In the genomic region with DNA sequence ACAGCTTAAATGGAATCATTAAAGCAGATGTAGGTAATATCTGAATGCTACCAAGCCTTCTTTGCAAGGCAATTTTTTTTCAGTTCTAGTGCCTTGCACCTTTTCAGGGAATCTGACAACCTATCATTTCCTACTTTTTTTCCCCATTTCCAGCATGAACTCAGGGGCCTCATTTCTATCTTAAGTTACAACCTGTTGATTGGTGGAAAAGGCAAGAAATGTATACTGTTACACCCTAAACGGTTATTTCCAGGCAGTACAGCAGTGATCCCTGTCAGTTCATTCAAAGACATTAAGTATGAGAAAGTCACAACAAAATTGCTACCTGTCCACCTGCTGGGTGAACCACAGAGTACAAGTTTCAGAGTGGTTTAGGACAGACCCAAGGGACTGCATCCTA, we compare ENCODE assay signal across 34 cellular contexts.
"Had no signal": no experiment of that assay in that cellular context is flagged by ENCODE, and none has a peak within 500 bp of the region (broad histone marks: within the 10 kb centered on the region; RNA-seq: fewer than 3 reads in every experiment).

No MANE protein-coding gene starts in this region.

- FAIRE-seq: colon, endometrium, endothelial cell of umbilical vein had no signal

- H3K27ac ChIP-seq: adrenal gland, body of pancreas, esophagus squamous epithelium, heart left ventricle, WERI-Rb-1 had no signal

- H3K4me3 ChIP-seq: adrenal gland, body of pancreas, esophagus squamous epithelium, heart left ventricle had no signal

- H3K27me3 ChIP-seq: adrenal gland, body of pancreas, esophagus squamous epithelium, heart left ventricle had no signal

- H3K27me3 Mint-ChIP-seq: activated B cell treated with CpG ODN at 0.5 μM for 24 hours; activated CD4-positive, alpha-beta memory T cell treated with anti-CD3 and anti-CD28 coated beads for 36 hours; activated CD4-positive, alpha-beta T cell treated with anti-CD3 and anti-CD28 coated beads for 36 hours; activated CD4-positive, alpha-beta T cell treated with anti-CD3 and anti-CD28 coated beads, Interleukin-2, amount 10 ng/mL, durations not matched to agents 24 days and 14 days; activated naive CD4-positive, alpha-beta T cell treated with anti-CD3 and anti-CD28 coated beads, Interleukin-2, amount 50 U/mL, for 24 hours; effector memory CD8-positive, alpha-beta T cell had no signal

- H3K4me3 Mint-ChIP-seq: activated B cell treated with CpG ODN at 0.5 μM for 24 hours; activated CD4-positive, alpha-beta memory T cell treated with anti-CD3 and anti-CD28 coated beads for 36 hours; activated CD4-positive, alpha-beta T cell treated with anti-CD3 and anti-CD28 coated beads for 36 hours; activated CD4-positive, alpha-beta T cell treated with anti-CD3 and anti-CD28 coated beads, Interleukin-2, amount 10 ng/mL, durations not matched to agents 24 days and 14 days; activated CD8-positive, alpha-beta memory T cell treated with anti-CD3 and anti-CD28 coated beads, Interleukin-2, amount 10 ng/mL, durations not matched to agents 7 days and 5 days; activated CD8-positive, alpha-beta T cell treated with anti-CD3 and anti-CD28 coated beads, Interleukin-2, amount 10 ng/mL, durations not matched to agents 7 days and 5 days; activated naive CD4-positive, alpha-beta T cell treated with anti-CD3 and anti-CD28 coated beads for 36 hours; activated naive CD4-positive, alpha-beta T cell treated with anti-CD3 and anti-CD28 coated beads, Interleukin-2, amount 50 U/mL, for 24 hours; activated naive CD8-positive, alpha-beta T cell treated with anti-CD3 and anti-CD28 coated beads for 36 hours; activated naive CD8-positive, alpha-beta T cell treated with anti-CD3 and anti-CD28 coated beads, Interleukin-2, amount 50 U/mL, for 24 hours; activated T-helper 1 cell treated with anti-CD3 and anti-CD28 coated beads, Interleukin-12 subunit alpha, Interleukin-12 subunit beta, Interleukin-2, Interleukin-4 antibody, amounts not matched to agents 30 ng/mL and 10 ng/mL and 1 ng/mL, durations not matched to agents 14 hours and 24 hours and 36 hours; effector memory CD8-positive, alpha-beta T cell had no signal

- H3K4me1 Mint-ChIP-seq: activated B cell treated with CpG ODN at 0.5 μM for 24 hours; activated CD4-positive, alpha-beta T cell treated with anti-CD3 and anti-CD28 coated beads for 36 hours; activated CD4-positive, alpha-beta T cell treated with anti-CD3 and anti-CD28 coated beads, Interleukin-2, amount 10 ng/mL, durations not matched to agents 24 days and 14 days; activated CD8-positive, alpha-beta memory T cell treated with anti-CD3 and anti-CD28 coated beads, Interleukin-2, amount 10 ng/mL, durations not matched to agents 7 days and 5 days; activated naive CD4-positive, alpha-beta T cell treated with anti-CD3 and anti-CD28 coated beads, Interleukin-2, amount 50 U/mL, for 24 hours; activated naive CD8-positive, alpha-beta T cell treated with anti-CD3 and anti-CD28 coated beads for 36 hours; activated naive CD8-positive, alpha-beta T cell treated with anti-CD3 and anti-CD28 coated beads, Interleukin-2, amount 50 U/mL, for 24 hours had no signal

- H3K36me3 ChIP-seq: adrenal gland, esophagus squamous epithelium, heart left ventricle, WERI-Rb-1 had no signal

- H3K4me1 ChIP-seq: adrenal gland, body of pancreas, esophagus squamous epithelium, heart left ventricle had no signal

- H3K36me3 Mint-ChIP-seq: activated CD4-positive, alpha-beta memory T cell treated with anti-CD3 and anti-CD28 coated beads for 36 hours; activated CD8-positive, alpha-beta memory T cell treated with anti-CD3 and anti-CD28 coated beads, Interleukin-2, amount 10 ng/mL, durations not matched to agents 7 days and 5 days; activated naive CD4-positive, alpha-beta T cell treated with anti-CD3 and anti-CD28 coated beads, Interleukin-2, amount 50 U/mL, for 24 hours; activated naive CD8-positive, alpha-beta T cell treated with anti-CD3 and anti-CD28 coated beads for 36 hours had no signal

- DNase-seq: activated B cell treated with CpG ODN at 0.5 μM for 24 hours; activated CD4-positive, alpha-beta memory T cell treated with anti-CD3 and anti-CD28 coated beads for 36 hours; activated CD4-positive, alpha-beta T cell treated with anti-CD3 and anti-CD28 coated beads for 36 hours; activated CD4-positive, alpha-beta T cell treated with anti-CD3 and anti-CD28 coated beads, Interleukin-2, amount 10 ng/mL, durations not matched to agents 24 days and 14 days; activated CD4-positive, CD25-positive, alpha-beta regulatory T cell treated with anti-CD3 and anti-CD28 coated beads, Interleukin-2, amount 50 U/mL, for 72 hours; activated CD8-positive, alpha-beta memory T cell treated with anti-CD3 and anti-CD28 coated beads, Interleukin-2, amount 10 ng/mL, durations not matched to agents 7 days and 5 days; activated CD8-positive, alpha-beta memory T cell treated with anti-CD3 and anti-CD28 coated beads, Interleukin-2, amount 50 U/mL, for 4 hours; activated CD8-positive, alpha-beta T cell treated with anti-CD3 and anti-CD28 coated beads, Interleukin-2, amount 10 ng/mL, durations not matched to agents 7 days and 5 days; activated effector memory CD4-positive, alpha-beta T cell treated with anti-CD3 and anti-CD28 coated beads, Interleukin-2, amount 50 U/mL, for 16 hours; activated naive CD4-positive, alpha-beta T cell treated with anti-CD3 and anti-CD28 coated beads for 36 hours; activated naive CD8-positive, alpha-beta T cell treated with anti-CD3 and anti-CD28 coated beads for 36 hours; activated naive CD8-positive, alpha-beta T cell treated with anti-CD3 and anti-CD28 coated beads, Interleukin-2, amount 50 U/mL, for 24 hours; activated T-cell treated with anti-CD3 and anti-CD28 coated beads, Interleukin-2, amount 50 U/mL, for 1 hour; activated T-cell treated with anti-CD3 and anti-CD28 coated beads, Interleukin-2, amount 50 U/mL, for 48 hours; adrenal gland; amygdala; aorta; body of pancreas; cortex of kidney; dermis blood vessel endothelial cell; effector CD4-positive, alpha-beta T cell; effector memory CD8-positive, alpha-beta T cell; esophagus squamous epithelium; foreskin melanocyte; glutamatergic neuron; heart left ventricle; T-helper 9 cell; WERI-Rb-1 had no signal

- H3K9me3 ChIP-seq: adrenal gland, body of pancreas, esophagus squamous epithelium, heart left ventricle had no signal

- H3K27ac Mint-ChIP-seq: activated B cell treated with CpG ODN at 0.5 μM for 24 hours; activated CD4-positive, alpha-beta memory T cell treated with anti-CD3 and anti-CD28 coated beads for 36 hours; activated CD4-positive, alpha-beta T cell treated with anti-CD3 and anti-CD28 coated beads for 36 hours; activated CD4-positive, alpha-beta T cell treated with anti-CD3 and anti-CD28 coated beads, Interleukin-2, amount 10 ng/mL, durations not matched to agents 24 days and 14 days; activated CD8-positive, alpha-beta memory T cell treated with anti-CD3 and anti-CD28 coated beads, Interleukin-2, amount 10 ng/mL, durations not matched to agents 7 days and 5 days; activated CD8-positive, alpha-beta T cell treated with anti-CD3 and anti-CD28 coated beads, Interleukin-2, amount 10 ng/mL, durations not matched to agents 7 days and 5 days; activated naive CD4-positive, alpha-beta T cell treated with anti-CD3 and anti-CD28 coated beads for 36 hours; activated naive CD4-positive, alpha-beta T cell treated with anti-CD3 and anti-CD28 coated beads, Interleukin-2, amount 50 U/mL, for 24 hours; activated naive CD8-positive, alpha-beta T cell treated with anti-CD3 and anti-CD28 coated beads for 36 hours; activated naive CD8-positive, alpha-beta T cell treated with anti-CD3 and anti-CD28 coated beads, Interleukin-2, amount 50 U/mL, for 24 hours; activated T-helper 1 cell treated with anti-CD3 and anti-CD28 coated beads, Interleukin-12 subunit alpha, Interleukin-12 subunit beta, Interleukin-2, Interleukin-4 antibody, amounts not matched to agents 30 ng/mL and 10 ng/mL and 1 ng/mL, durations not matched to agents 14 hours and 24 hours and 36 hours; activated T-helper 2 cell treated with anti-CD3 and anti-CD28 coated beads, Interferon-gamma antibody, Interleukin-2, Interleukin-4, amounts not matched to agents 10 μg/mL and 5 μg/mL and 100 μg/mL, durations not matched to agents 14 hours and 24 hours and 36 hours; effector memory CD8-positive, alpha-beta T cell had no signal

- ATAC-seq: activated CD4-positive, alpha-beta T cell treated with anti-CD3 and anti-CD28 coated beads for 36 hours; activated CD8-positive, alpha-beta memory T cell treated with anti-CD3 and anti-CD28 coated beads, Interleukin-2, amount 10 ng/mL, durations not matched to agents 7 days and 5 days; activated CD8-positive, alpha-beta T cell treated with anti-CD3 and anti-CD28 coated beads, Interleukin-2, amount 10 ng/mL, durations not matched to agents 7 days and 5 days; activated naive CD8-positive, alpha-beta T cell treated with anti-CD3 and anti-CD28 coated beads, Interleukin-2, amount 50 U/mL, for 24 hours; body of pancreas; effector memory CD8-positive, alpha-beta T cell; heart left ventricle had no signal
